8 cellular contexts compared by ENCODE assay signal in genomic region chr4:153204247-153205027, GRCh38. TPM values are rescaled to one million over a fixed set of nuclear protein-coding genes. Genes with fewer than 3 reads are reported as not detected.
DNase-seq lines count a peak whose midpoint lies in the region; ATAC-seq, FAIRE-seq and TF ChIP-seq lines count a peak whose summit lies in the region.

TRIM2 (plus strand) TSS chr4:153204443; CDS start chr4:153204531, 88 bp downstream.

- H4K20me1 ChIP-seq in GM12878 (ENCODE audit: control insufficient read depth, insufficient read depth) = no peaks in the 10 kb centered on the region

- no peak for TF ChIP-seq CTCF in GM12878 (IDR thresholded peaks at IDR 0.05 in 2 of 3, conservative IDR thresholded peaks at IDR 0.05 in 1 of 3; ENCODE audit: control insufficient read depth in 2 of 3, extremely low read depth in 1 of 3, insufficient read depth in 1 of 3, low read depth in 3 of 3, low read length in 3 of 3)

- CTCF ChIA-PET in GM12878 (lab: Yijun Ruan, JAX) = interaction anchor here (0.5 to 1.4 kb wide), 2 partner anchors 11 to 135 kb away, joined by 3 read pairs; no protein-coding TSS in a partner anchor

- 44% methylated on average over 15 of the region's 15 CpGs for WGBS in GM12878 (ENCODE audit: insufficient coverage, insufficient replicate concordance, low lambda C conversion rate, missing lambda C conversion rate)
- WGBS in iPS DF 6.9 (ENCODE audit: insufficient coverage, insufficient read length) = no CpG with 5 or more reads among the region's 15 CpGs

- peak; percentile 17 for ATAC-seq in GM21423 (IDR thresholded peaks at IDR 0.05; ENCODE audit: unreplicated experiment)
- ATAC-seq in GM12878 = peak; percentile 47
- no peak for ATAC-seq in HG03039 (IDR thresholded peaks at IDR 0.05; ENCODE audit: unreplicated experiment)

- no peak for TF ChIP-seq EP300 in GM12878 (IDR thresholded peaks at IDR 0.05; ENCODE audit: borderline replicate concordance in 1 of 2, control insufficient read depth in 1 of 2, low read depth in 2 of 2, low read length in 2 of 2)

- in situ Hi-C loops in GM12878 (cut with MboI) = no loop called here

- TF ChIP-seq POLR2A in GM12878 (IDR thresholded peaks at IDR 0.05; ENCODE audit: low read depth, low read length) (no peak), GM12891 (IDR thresholded peaks at IDR 0.05; ENCODE audit: low read depth, low read length) (no peak)

- no peak within 1 kb of the TSS for H3K4me2 ChIP-seq in GM12878 (ENCODE audit: control insufficient read depth, insufficient read depth)

- peak; percentile 38 for DNase-seq in NCI-H146 treated with DMSO at 0.1 percent for 48 hours (lab: John Stamatoyannopoulos, UW; ENCODE audit: unreplicated experiment)
- DNase-seq in GM12878 (ENCODE audit: low read depth, low spot score) = no peak
- no peak for DNase-seq in iPS DF 6.9 (ENCODE audit: low read depth, low spot score)
- peak; percentile 52 for DNase-seq in retina
- DNase-seq in GM12891 (ENCODE audit: insufficient read length, low spot score) = no peak
- DNase-seq in activated naive CD4-positive, alpha-beta T cell treated with anti-CD3 and anti-CD28 coated beads, Interleukin-2, amount 50 U/mL, for 16 hours = no peak

- H3K9ac ChIP-seq in GM12878 (ENCODE audit: control insufficient read depth, insufficient read depth, low read length) = no peak within 1 kb of the TSS

- intact Hi-C loops in GM12878 (cut with micrococcal nuclease; ENCODE audit: unreplicated experiment) = no loop called here

- FAIRE-seq in GM12878 (lab: Jason Lieb, UNC) = no peak
- FAIRE-seq in GM12891 (lab: Jason Lieb, UNC) = no peak

- H3K27ac ChIP-seq in GM12878 (ENCODE audit: control insufficient read depth, insufficient read depth) (no peak within 1 kb of the TSS), iPS DF 6.9 (ENCODE audit: low read length) (no peak within 1 kb of the TSS)

- RAD21 ChIA-PET in GM12878 (lab: Charles Lee; ENCODE audit: unreplicated experiment) = interaction anchor here (1.2 kb wide), 1 partner anchor 444 kb away, joined by 3 read pairs; no protein-coding TSS in a partner anchor

- no peaks in the 10 kb centered on the region for H3K79me2 ChIP-seq in GM12878 (ENCODE audit: control insufficient read depth, insufficient read depth, low read length)

- SMC1A ChIA-PET in GM12878 (lab: Charles Lee; ENCODE audit: uncharacterized antibody, unreplicated experiment) = interaction anchor here (1.1 kb wide), 1 partner anchor 13 kb away, joined by 3 read pairs; no protein-coding TSS in a partner anchor

- POLR2A ChIA-PET in GM12878 (lab: Charles Lee) = no interaction called here

- no peak for TF ChIP-seq RAD21 in GM12878 (IDR thresholded peaks at IDR 0.05; ENCODE audit: insufficient read depth, low read depth, low read length)

- H3K4me1 ChIP-seq in GM12878 (ENCODE audit: control insufficient read depth, insufficient read depth, low read length) (0 out of 2 replicates have a peak, but pooled peaks cover 2% of the 10 kb centered on the region), iPS DF 6.9 (ENCODE audit: control insufficient read depth, insufficient read depth, low read length) (peaks cover 5% of the 10 kb centered on the region; the same call in 1 of the 2 replicates)

- no peaks in the 10 kb centered on the region; a peak in 1 of 4 replicates for H3K27me3 ChIP-seq in GM12878 (replicated peaks in 1 of 2; ENCODE audit: control insufficient read depth in 2 of 2, insufficient read depth in 2 of 2, low read length in 1 of 2)
- H3K27me3 ChIP-seq in iPS DF 6.9 (ENCODE audit: control insufficient read depth, insufficient read depth, low read length) = no peaks in the 10 kb centered on the region

- H2AFZ ChIP-seq in GM12878 (ENCODE audit: control insufficient read depth, low read depth, low read length) = no peak within 1 kb of the TSS

- H3K4me3 ChIP-seq in GM12878 (no peak within 1 kb of the TSS), iPS DF 6.9 (ENCODE audit: low read length) (peak within 1 kb of the TSS; percentile 27; the same call in 1 of the 2 replicates)

- H3K36me3 ChIP-seq in GM12878 (ENCODE audit: control insufficient read depth in 2 of 2, insufficient read depth in 2 of 2, low read length in 1 of 2) (no peaks in the 10 kb centered on the region), iPS DF 6.9 (ENCODE audit: control insufficient read depth, insufficient read depth, low read length) (0 out of 2 replicates have a peak, but pooled peaks cover 2% of the 10 kb centered on the region)

- no TSS peak for BruUV-seq in GM12878 (replicated peaks; lab: Mats Ljungman, UMichigan)

- H3K9me3 ChIP-seq in GM12878 (replicated peaks; ENCODE audit: control insufficient read depth, insufficient read depth, low read length) (no peaks in the 10 kb centered on the region), iPS DF 6.9 (ENCODE audit: control insufficient read depth, insufficient read depth, low read length) (no peaks in the 10 kb centered on the region)

TF ChIP-seq in GM12878, 131 proteins besides CTCF, POLR2A, EP300 and RAD21 (continues in another document):
- TF ChIP-seq SREBF2 (IDR thresholded peaks at IDR 0.05; ENCODE audit: low read length) (no peak), MAX (IDR thresholded peaks at IDR 0.05; ENCODE audit: low read depth, low read length) (no peak), NFIC (IDR thresholded peaks at IDR 0.05; ENCODE audit: low read depth, low read length) (no peak), SREBF1 (IDR thresholded peaks at IDR 0.05; ENCODE audit: low read length) (no peak), MLLT1 (IDR thresholded peaks at IDR 0.05) (no peak), RAD51 (IDR thresholded peaks at IDR 0.05) (no peak)

TF ChIP-seq in GM12891, 5 proteins besides CTCF, POLR2A, EP300 and RAD21:
- TF ChIP-seq POU2F2 (IDR thresholded peaks at IDR 0.05; ENCODE audit: low read depth, low read length) (no peak), TAF1 (IDR thresholded peaks at IDR 0.05; ENCODE audit: low read depth, low read length) (no peak), SPI1 (IDR thresholded peaks at IDR 0.05; ENCODE audit: low read depth, low read length) (no peak), PAX5 (IDR thresholded peaks at IDR 0.05; ENCODE audit: insufficient read depth, low read length, severe bottlenecking) (no peak), POLR2AphosphoS5 (IDR thresholded peaks at IDR 0.05; ENCODE audit: low read depth, low read length) (no peak)
TF ChIP-seq in GM12891: peak in this region for 0.

RNA-seq across cellular contexts. Expression of gene TRIM2, which starts in this region (rescaled TPM):
- total RNA-seq in GM12878 (2013; cell fraction: nucleolus; rRNA removed) = 0.29 and 1.3 TPM in 2 replicates
- total RNA-seq in GM12878 (2014; rRNA removed) = 0.06 and 0.11 TPM in 2 replicates
- total RNA-seq in GM12878 (2014; rRNA removed; fragmentation: Illumina TruSeq; extraction: Trizol) = 0.13 TPM in 1 of 2 replicates, not detected in the other
- 0.15 and 0.16 TPM in 2 replicates for total RNA-seq in GM12878 (2021)
- 0.24 TPM for polyA plus RNA-seq in GM12878 (2011; ENCODE audit: low read depth)
- polyA plus RNA-seq in GM12878 (2011; rRNA removed) = 0.16 and 0.18 TPM in 2 replicates
- 0.08 and 0.15 TPM in 2 replicates for polyA plus RNA-seq in GM12878 (2011; cell fraction: cytosol; rRNA removed)
- 0.06 and 0.58 TPM in 2 replicates for polyA plus RNA-seq in GM12878 (2011; cell fraction: nucleus; rRNA removed)
- polyA plus RNA-seq in GM12878 (2012) = 0.48 and 0.51 TPM in 2 replicates
- polyA plus RNA-seq in GM12878 (2014; fragmentation: Illumina TruSeq; extraction: Trizol) = 0.07 TPM in 1 of 2 replicates, not detected in the other
- polyA plus RNA-seq in GM12878 (2014; fragmentation: Nextera tagmentation; extraction: Ambion mirVana) = under 1 TPM in 1 of 2 experiments, not detected in 1; 0.18 TPM
- polyA plus RNA-seq in GM12878 (2014; rRNA removed) = not detected in 2 replicates
- under 1 TPM in 1 of 2 experiments, not detected in 1; 0.19 TPM for polyA plus RNA-seq in GM12878 (2016; fragmentation: Nextera tagmentation; extraction: Ambion mirVana)
- 0.36 TPM in 1 of 2 replicates, not detected in the other for polyA minus RNA-seq in GM12878 (2011; rRNA and poly(A)+ RNA removed)
- not detected in 2 replicates for polyA minus RNA-seq in GM12878 (2011; cell fraction: cytosol; rRNA and poly(A)+ RNA removed)
- 0.19 and 0.24 TPM in 2 replicates for polyA minus RNA-seq in GM12878 (2011; cell fraction: nucleus; rRNA and poly(A)+ RNA removed)
- 0.54 TPM for polyA plus RNA-seq in GM12891 (2012; ENCODE audit: low read depth, missing spikeins)

Comparison
In these comparisons a context has a peak if more than half of its experiments do, and no peak if none do; other contexts are left out.
1. DNase-seq: peak in NCI-H146 treated with DMSO at 0.1 percent for 48 hours (single experiment) and retina (single experiment); none in GM12878 (single experiment), iPS DF 6.9 (single experiment), GM12891 (single experiment) and activated naive CD4-positive, alpha-beta T cell treated with anti-CD3 and anti-CD28 coated beads, Interleukin-2, amount 50 U/mL, for 16 hours (single experiment).